ENCODE assay signal across 1 cellular context in the genomic region with DNA sequence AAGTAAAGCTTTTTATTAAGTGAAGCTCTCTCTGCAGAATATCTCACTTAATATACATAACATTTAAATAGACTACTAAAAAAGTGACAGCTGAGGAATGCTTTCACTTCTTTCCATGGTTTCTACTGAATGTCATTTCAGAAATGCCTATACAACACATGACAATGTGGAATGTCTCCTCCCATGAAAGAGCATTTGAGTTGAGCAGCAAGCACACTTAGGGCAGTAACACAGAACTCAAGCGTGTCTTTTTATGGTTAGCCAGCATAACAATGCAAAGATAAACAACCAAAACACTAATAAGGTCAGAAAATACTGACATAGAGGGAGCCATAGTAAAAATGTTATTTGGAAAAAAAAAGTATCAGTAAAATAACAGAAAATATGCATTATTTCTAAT.
TF ChIP-seq lines count a peak whose summit lies in the region.

No MANE protein-coding gene starts in this region.

TF ChIP-seq in HEK293, 187 proteins besides CTCF, POLR2A, EP300 and RAD21 (continued from another document):
- TF ChIP-seq, protein P1, sequence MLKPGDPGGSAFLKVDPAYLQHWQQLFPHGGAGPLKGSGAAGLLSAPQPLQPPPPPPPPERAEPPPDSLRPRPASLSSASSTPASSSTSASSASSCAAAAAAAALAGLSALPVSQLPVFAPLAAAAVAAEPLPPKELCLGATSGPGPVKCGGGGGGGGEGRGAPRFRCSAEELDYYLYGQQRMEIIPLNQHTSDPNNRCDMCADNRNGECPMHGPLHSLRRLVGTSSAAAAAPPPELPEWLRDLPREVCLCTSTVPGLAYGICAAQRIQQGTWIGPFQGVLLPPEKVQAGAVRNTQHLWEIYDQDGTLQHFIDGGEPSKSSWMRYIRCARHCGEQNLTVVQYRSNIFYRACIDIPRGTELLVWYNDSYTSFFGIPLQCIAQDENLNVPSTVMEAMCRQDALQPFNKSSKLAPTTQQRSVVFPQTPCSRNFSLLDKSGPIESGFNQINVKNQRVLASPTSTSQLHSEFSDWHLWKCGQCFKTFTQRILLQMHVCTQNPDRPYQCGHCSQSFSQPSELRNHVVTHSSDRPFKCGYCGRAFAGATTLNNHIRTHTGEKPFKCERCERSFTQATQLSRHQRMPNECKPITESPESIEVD (tag by site-specific recombination; IDR thresholded peaks at IDR 0.05): 0 out of 2 replicates have a peak, but pooled peaks have one; percentile 5
- TF ChIP-seq ZNF701 (tag by site-specific recombination; IDR thresholded peaks at IDR 0.05): no peak
